ENCODE assay signal across 25 cellular contexts in the genomic region with DNA sequence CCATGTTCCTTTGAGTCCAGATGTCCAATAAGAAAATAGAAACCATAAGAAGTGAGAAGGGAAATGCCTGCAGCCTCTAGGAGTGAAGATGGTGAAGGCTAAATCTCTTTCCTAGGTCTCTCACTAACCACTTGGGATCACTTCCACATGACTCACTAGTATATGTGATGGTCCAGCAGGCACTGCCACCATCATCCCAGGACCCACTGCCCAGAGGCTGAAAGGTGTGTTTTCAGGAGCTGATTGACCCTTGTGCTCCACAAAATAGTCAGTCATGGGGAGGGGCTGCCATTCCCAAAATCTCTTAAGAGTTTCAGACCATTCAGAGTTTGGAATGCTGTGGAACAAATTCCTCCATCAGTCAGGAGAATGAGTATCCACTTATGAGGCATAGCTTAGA.
"Had no signal": no experiment of that assay in that cellular context is flagged by ENCODE, and none has a peak within 500 bp of the region (broad histone marks: within the 10 kb centered on the region; RNA-seq: fewer than 3 reads in every experiment).

No MANE protein-coding gene starts in this region.

- H3K27me3 ChIP-seq: adrenal gland, Peyer's patch, SJSA1 had no signal

- ATAC-seq: activated CD4-positive, CD25-positive, alpha-beta regulatory T cell treated with anti-CD3 and anti-CD28 coated beads, Interleukin-2, amount 50 U/mL, for 24 hours; activated CD8-positive, alpha-beta memory T cell treated with anti-CD3 and anti-CD28 coated beads, Interleukin-2, amount 10 ng/mL, durations not matched to agents 7 days and 5 days; activated T-cell treated with anti-CD3 and anti-CD28 coated beads, Interleukin-2, amount 50 U/mL, for 4 hours; SK-N-SH treated with all-trans-retinoic acid at 6 μM for 48 hours had no signal

- H3K4me1 ChIP-seq: Peyer's patch had no signal

- H3K9me3 ChIP-seq: adrenal gland, Peyer's patch, SJSA1 had no signal

- H3K27me3 Mint-ChIP-seq: activated CD8-positive, alpha-beta memory T cell treated with anti-CD3 and anti-CD28 coated beads, Interleukin-2, amount 10 ng/mL, durations not matched to agents 7 days and 5 days; activated naive CD8-positive, alpha-beta T cell treated with anti-CD3 and anti-CD28 coated beads, Interleukin-2, amount 10 ng/mL, durations not matched to agents 7 days and 5 days had no signal

- H3K4me3 ChIP-seq: adrenal gland, Peyer's patch, SJSA1 had no signal

- H3K27ac ChIP-seq: adrenal gland, Peyer's patch, SJSA1 had no signal

- H3K4me3 Mint-ChIP-seq: activated CD8-positive, alpha-beta memory T cell treated with anti-CD3 and anti-CD28 coated beads, Interleukin-2, amount 10 ng/mL, durations not matched to agents 7 days and 5 days; activated naive CD4-positive, alpha-beta T cell treated with anti-CD3 and anti-CD28 coated beads for 36 hours; activated naive CD8-positive, alpha-beta T cell treated with anti-CD3 and anti-CD28 coated beads, Interleukin-2, amount 10 ng/mL, durations not matched to agents 7 days and 5 days; activated T-cell treated with anti-CD3 and anti-CD28 coated beads, Interleukin-2, amount 50 U/mL, for 4 hours; T-helper 1 cell treated with Interleukin-12 subunit alpha and Interleukin-12 subunit beta and Interleukin-4 antibody, amounts not matched to agents 30 μg/mL and 1 μg/mL, for 36 hours had no signal

- H3K36me3 ChIP-seq: adrenal gland, Peyer's patch, SJSA1 had no signal

- H3K9me3 Mint-ChIP-seq: activated naive CD4-positive, alpha-beta T cell treated with anti-CD3 and anti-CD28 coated beads for 36 hours; activated naive CD8-positive, alpha-beta T cell treated with anti-CD3 and anti-CD28 coated beads, Interleukin-2, amount 10 ng/mL, durations not matched to agents 7 days and 5 days; activated T-cell treated with anti-CD3 and anti-CD28 coated beads, Interleukin-2, amount 50 U/mL, for 4 hours; T-helper 1 cell treated with Interleukin-12 subunit alpha and Interleukin-12 subunit beta and Interleukin-4 antibody, amounts not matched to agents 30 μg/mL and 1 μg/mL, for 36 hours had no signal

- H3K27ac Mint-ChIP-seq: activated CD8-positive, alpha-beta memory T cell treated with anti-CD3 and anti-CD28 coated beads, Interleukin-2, amount 10 ng/mL, durations not matched to agents 7 days and 5 days; activated naive CD4-positive, alpha-beta T cell treated with anti-CD3 and anti-CD28 coated beads for 36 hours; activated naive CD8-positive, alpha-beta T cell treated with anti-CD3 and anti-CD28 coated beads, Interleukin-2, amount 10 ng/mL, durations not matched to agents 7 days and 5 days; T-helper 1 cell treated with Interleukin-12 subunit alpha and Interleukin-12 subunit beta and Interleukin-4 antibody, amounts not matched to agents 30 μg/mL and 1 μg/mL, for 36 hours had no signal

- DNase-seq: activated CD4-positive, alpha-beta T cell treated with anti-CD3 and anti-CD28 coated beads for 4 hours; activated CD8-positive, alpha-beta memory T cell treated with anti-CD3 and anti-CD28 coated beads, Interleukin-2, amount 10 ng/mL, durations not matched to agents 7 days and 5 days; activated effector memory CD4-positive, alpha-beta T cell treated with anti-CD3 and anti-CD28 coated beads, Interleukin-2, amount 50 U/mL, for 16 hours; activated naive CD4-positive, alpha-beta T cell treated with anti-CD3 and anti-CD28 coated beads for 36 hours; activated naive CD8-positive, alpha-beta T cell treated with anti-CD3 and anti-CD28 coated beads, Interleukin-2, amount 10 ng/mL, durations not matched to agents 7 days and 5 days; activated T-cell treated with anti-CD3 and anti-CD28 coated beads, Interleukin-2, amount 50 U/mL, for 4 hours; adrenal gland; anterior cingulate cortex; cerebellar nuclear complex; Kasumi-1; NCI-H1105 treated with DMSO at 0.1 percent for 48 hours; NCI-H1436 treated with DMSO at 0.1 percent for 48 hours; NCI-H187; NCI-H2081; NCI-H510A treated with DMSO at 0.1 percent for 48 hours; NCI-H69; NK-92 treated with Interleukin-12 subunit alpha and Interleukin-12 subunit beta, amount 100 ng/mL, for 24 hours; OCI-M1; Peyer's patch; SHP77; SW 1271 had no signal
